Comparison of ENCODE assay signal across 18 cellular contexts in genomic region chr1:78275456-78275855, GRCh38.
A peak's percentile ranks its signal among the peaks of the same experiment; 100 is the strongest.
DNase-seq lines count a peak whose midpoint lies in the region; ATAC-seq and TF ChIP-seq lines count a peak whose summit lies in the region.
"Had no signal": no experiment of that assay in that cellular context is flagged by ENCODE, and none has a peak within 500 bp of the region (broad histone marks: within the 10 kb centered on the region; RNA-seq: fewer than 3 reads in every experiment).

No MANE protein-coding gene starts in this region.

- H3K9ac ChIP-seq in IMR-90 (ENCODE audit: low read depth, low read length): no peak overlapping the region
- H3K9ac ChIP-seq: BLaER1, SK-N-SH had no signal

- H2BK15ac ChIP-seq in IMR-90 (ENCODE audit: low read depth, low read length): peak overlapping the region; percentile 39; the same call in 1 of the 3 replicates

- H2BK20ac ChIP-seq in IMR-90 (ENCODE audit: low read depth, low read length): peak overlapping the region; percentile 96

- CTCF ChIA-PET in IMR-90 (lab: Yijun Ruan, JAX): interaction anchor here (0.7 to 1.7 kb wide), 3 partner anchors 34 to 314 kb away, joined by 3 to 4 read pairs (median 4); no protein-coding TSS in a partner anchor

- in situ Hi-C loops in IMR-90 (cut with MboI; ENCODE audit: low sequenced_read_pairs) (no loop called here), astrocyte of the cerebellum (cut with HindIII; ENCODE audit: low sequenced_read_pairs) (no loop called here)

- peak overlapping the region; percentile 74; the same call in 1 of the 2 replicates for H4K91ac ChIP-seq in IMR-90 (ENCODE audit: insufficient read depth, low read depth, low read length)

- no peaks in the 10 kb centered on the region for H3K79me1 ChIP-seq in IMR-90 (ENCODE audit: low read depth in 1 of 2, low read length in 2 of 2)

- peak overlapping the region; percentile 80; the same call in 1 of the 2 replicates for H3K18ac ChIP-seq in IMR-90 (ENCODE audit: low read depth, low read length)

- peak overlapping the region; percentile 92 for H2BK5ac ChIP-seq in IMR-90 (ENCODE audit: low read depth, low read length, poor library complexity, severe bottlenecking)

- H2AK9ac ChIP-seq in IMR-90 (replicated peaks; ENCODE audit: low read depth, low read length, poor library complexity): no peak overlapping the region

- H3K14ac ChIP-seq in IMR-90 (replicated peaks; ENCODE audit: low read depth, low read length): peak overlapping the region; percentile 80

- H2AFZ ChIP-seq in IMR-90 (replicated peaks; ENCODE audit: low read length, poor library complexity): no peak overlapping the region

- BruUV-seq in IMR-90 (replicated peaks; lab: Mats Ljungman, UMichigan): no TSS peak

- no peak for TF ChIP-seq RAD21 in IMR-90 (IDR thresholded peaks at IDR 0.05; ENCODE audit: low read length)

- H4K5ac ChIP-seq in IMR-90 (ENCODE audit: low read depth, low read length): peak overlapping the region; percentile 15; the same call in 1 of the 2 replicates

- ATAC-seq in IMR-90 (ENCODE audit: low read depth) (peak; percentile 10; the same call in 1 of the 2 replicates), GM18498 (IDR thresholded peaks at IDR 0.05; ENCODE audit: unreplicated experiment) (no peak)
- ATAC-seq: CD8-positive, alpha-beta T cell; Panc1 had no signal

- dilution Hi-C loops in IMR-90 (cut with HindIII; ENCODE audit: low sequenced_read_pairs, unreplicated experiment): no loop called here

- H4K20me1 ChIP-seq in IMR-90 (ENCODE audit: insufficient read depth, low read length): no peaks in the 10 kb centered on the region
- H4K20me1 ChIP-seq: BLaER1 had no signal

- H3K9me3 ChIP-seq in IMR-90 (ENCODE audit: control insufficient read depth, insufficient read depth, low read length) (no peaks in the 10 kb centered on the region), BE2C (no peaks in the 10 kb centered on the region)
- H3K9me3 ChIP-seq: BLaER1, SK-N-SH had no signal

- TF ChIP-seq POLR2A in IMR-90 (IDR thresholded peaks at IDR 0.05; ENCODE audit: low read depth, low read length): no peak

- no peak overlapping the region for H3K27ac ChIP-seq in IMR-90 (ENCODE audit: insufficient read depth, low read length)
- H3K27ac ChIP-seq: BLaER1 had no signal

- TF ChIP-seq CTCF in IMR-90 (conservative IDR thresholded peaks at IDR 0.05; ENCODE audit: low read depth, low read length): no peak
- no peak for TF ChIP-seq CTCF in astrocyte of the cerebellum (IDR thresholded peaks at IDR 0.05; ENCODE audit: low read depth, low read length, missing control alignments)
- no peak for TF ChIP-seq CTCF in BE2C (IDR thresholded peaks at IDR 0.05; ENCODE audit: low read depth, low read length)

- H2AK5ac ChIP-seq in IMR-90 (ENCODE audit: low read depth, low read length): no peak overlapping the region

- H3K4me1 ChIP-seq in IMR-90 (ENCODE audit: control insufficient read depth, insufficient read depth, low read length) (peaks cover 23% of the 10 kb centered on the region; the same call in 1 of the 2 replicates), BE2C (no peaks in the 10 kb centered on the region)
- H3K4me1 ChIP-seq: BLaER1 had no signal

- H3K36me3 ChIP-seq in IMR-90 (ENCODE audit: control insufficient read depth, insufficient read depth, low read length): no peaks in the 10 kb centered on the region
- no peaks in the 10 kb centered on the region for H3K36me3 ChIP-seq in BE2C
- H3K36me3 ChIP-seq: BLaER1 had no signal

- WGBS in IMR-90 (ENCODE audit: extremely low coverage in 2 of 2, insufficient read length in 1 of 2), 2 experiments: 86% methylated on average over 1 of the region's 2 CpGs; no CpG with 5 or more reads in 1 of the 2 experiments

- H4K8ac ChIP-seq in IMR-90 (ENCODE audit: low read depth in 2 of 2, low read length in 2 of 2): peak overlapping the region in 1 of 2 experiments; percentile 78; a peak in 2 of 4 replicates

- intact Hi-C loops in IMR-90 (cut with micrococcal nuclease): loop anchor here (2.0 to 10.0 kb wide), 2 partner anchors 59 to 131 kb away; no protein-coding TSS in a partner anchor

- H3K56ac ChIP-seq in IMR-90 (ENCODE audit: extremely low read depth, insufficient read depth, low read length): no peak overlapping the region; the same call in 1 of the 2 replicates

- peak overlapping the region; percentile 14; the same call in 1 of the 2 replicates for H3K4me2 ChIP-seq in IMR-90 (ENCODE audit: low read depth, low read length)
- H3K4me2 ChIP-seq: BLaER1, SK-N-SH had no signal

- peaks cover 17% of the 10 kb centered on the region for H3K9me1 ChIP-seq in IMR-90 (ENCODE audit: insufficient read depth, low read length)

- POLR2A ChIA-PET in IMR-90 (lab: Charles Lee; ENCODE audit: unreplicated experiment): no interaction called here

- H2BK120ac ChIP-seq in IMR-90 (ENCODE audit: low read depth, low read length): peak overlapping the region; percentile 97

- H3K4me3 ChIP-seq in IMR-90 (ENCODE audit: insufficient read depth, low read depth, low read length) (no peak overlapping the region), astrocyte of the cerebellum (ENCODE audit: low read depth, low read length) (no peak overlapping the region), BE2C (ENCODE audit: low read depth, low read length) (no peak overlapping the region)
- H3K4me3 ChIP-seq: BLaER1 had no signal

- H3K23ac ChIP-seq in IMR-90 (ENCODE audit: low read depth, low read length): peak overlapping the region; percentile 34; the same call in 1 of the 2 replicates

- DNase-seq in IMR-90: peak; percentile 47
- DNase-seq in astrocyte of the cerebellum (ENCODE audit: low read depth): peak; percentile 39
- peak; percentile 48 for DNase-seq in kidney tubule cell (ENCODE audit: low spot score)
- no peak for DNase-seq in UCSD-AML1 (lab: John Stamatoyannopoulos, UW; ENCODE audit: unreplicated experiment)
- no peak for DNase-seq in BE2C
- no peak for DNase-seq in retina
- DNase-seq: CD8-positive, alpha-beta T cell; DMS79; KBM-7; NCI-H1436 treated with DMSO at 0.1 percent for 48 hours; NCI-H2029 treated with DMSO at 0.1 percent for 48 hours; NCI-H2171 treated with DMSO at 0.1 percent for 48 hours; NCI-H510A; SHP77; SK-N-SH had no signal

- peak overlapping the region; percentile 84 for H3K4ac ChIP-seq in IMR-90 (ENCODE audit: low read depth, low read length)

- H3K27me3 ChIP-seq in IMR-90 (ENCODE audit: control insufficient read depth, insufficient read depth, low read length): no peaks in the 10 kb centered on the region
- no peaks in the 10 kb centered on the region for H3K27me3 ChIP-seq in BE2C
- H3K27me3 ChIP-seq: BLaER1 had no signal

TF ChIP-seq in IMR-90, 13 proteins besides CTCF, POLR2A, EP300 and RAD21:
- TF ChIP-seq CEBPB (IDR thresholded peaks at IDR 0.05; ENCODE audit: low read depth, low read length) (no peak), ELK1 (IDR thresholded peaks at IDR 0.05; ENCODE audit: borderline replicate concordance, low read depth, low read length) (no peak), SMC3 (IDR thresholded peaks at IDR 0.05; ENCODE audit: low read depth, low read length) (no peak), MAFK (IDR thresholded peaks at IDR 0.05; ENCODE audit: low read depth, low read length) (no peak), CHD1 (IDR thresholded peaks at IDR 0.05; ENCODE audit: low read depth, low read length) (no peak), MXI1 (IDR thresholded peaks at IDR 0.05; ENCODE audit: borderline replicate concordance, low read depth, low read length) (no peak), RCOR1 (IDR thresholded peaks at IDR 0.05; ENCODE audit: insufficient replicate concordance, low read length) (no peak), USF2 (IDR thresholded peaks at IDR 0.05; ENCODE audit: low read depth, low read length) (no peak), FOS (IDR thresholded peaks at IDR 0.05; ENCODE audit: low read depth, low read length) (no peak), NFE2L2 (IDR thresholded peaks at IDR 0.05; ENCODE audit: low read depth, low read length) (no peak), BHLHE40 (IDR thresholded peaks at IDR 0.05; ENCODE audit: low read depth, low read length) (no peak)

Comparison
In these comparisons a context has a peak if more than half of its experiments do, and no peak if none do; other contexts are left out.
1. DNase-seq: peak in IMR-90 (single experiment), astrocyte of the cerebellum (single experiment) and kidney tubule cell (single experiment); none in UCSD-AML1 (single experiment), BE2C (single experiment) and retina (single experiment).